Comparison of ENCODE assay signal across 1 cellular context in the genomic region with DNA sequence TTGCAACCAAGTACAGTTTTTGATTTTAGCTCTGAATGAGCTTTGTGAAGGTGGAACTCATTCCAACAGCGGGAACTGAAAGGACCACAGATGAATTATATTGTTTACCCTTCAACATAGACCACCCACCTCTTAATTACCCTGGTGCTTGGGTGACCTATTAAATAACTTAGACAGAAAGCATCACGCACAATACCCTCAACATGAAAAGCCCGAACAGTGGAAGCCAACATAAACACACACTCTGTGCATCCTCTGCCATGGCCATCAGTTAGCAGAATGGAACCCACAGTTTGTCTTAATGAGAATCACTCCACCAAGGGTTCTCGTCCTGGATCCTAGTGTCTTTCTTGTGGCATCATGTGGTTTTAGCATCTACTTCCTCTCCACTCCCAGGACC.
TF ChIP-seq lines count a peak whose summit lies in the region.

No MANE protein-coding gene starts in this region.

TF ChIP-seq in H1, 55 proteins besides CTCF, POLR2A, EP300 and RAD21 (continued from another document):
- TF ChIP-seq EGR1 (IDR thresholded peaks at IDR 0.05; ENCODE audit: borderline replicate concordance, low read depth, low read length), result no peak
- TF ChIP-seq SP4 (IDR thresholded peaks at IDR 0.05; ENCODE audit: low read length), result no peak
- TF ChIP-seq SRF (IDR thresholded peaks at IDR 0.05; ENCODE audit: low read depth, low read length), result no peak
